Comparison of ENCODE assay signal across 8 cellular contexts in genomic region chr17:3724373-3725077, GRCh38. TPM values are rescaled to one million over a fixed set of nuclear protein-coding genes. Genes with fewer than 3 reads are reported as not detected.
DNase-seq lines count a peak whose midpoint lies in the region; ATAC-seq and TF ChIP-seq lines count a peak whose summit lies in the region.

No MANE protein-coding gene starts in this region.

- H3K36me3 Mint-ChIP-seq in activated CD4-positive, alpha-beta T cell treated with anti-CD3 and anti-CD28 coated beads, Interleukin-2, amount 10 ng/mL, durations not matched to agents 7 days and 5 days (ENCODE audit: low read depth): peaks cover 57% of the 10 kb centered on the region
- peaks cover 31% of the 10 kb centered on the region for H3K36me3 Mint-ChIP-seq in activated B cell treated with CpG ODN at 0.5 μM for 24 hours (ENCODE audit: low read depth)

- no peaks in the 10 kb centered on the region for H3K27me3 Mint-ChIP-seq in activated CD4-positive, alpha-beta T cell treated with anti-CD3 and anti-CD28 coated beads, Interleukin-2, amount 10 ng/mL, durations not matched to agents 7 days and 5 days
- H3K27me3 Mint-ChIP-seq in activated B cell treated with CpG ODN at 0.5 μM for 24 hours: no peaks in the 10 kb centered on the region

- no peak for DNase-seq in activated CD4-positive, alpha-beta T cell treated with anti-CD3 and anti-CD28 coated beads, Interleukin-2, amount 10 ng/mL, durations not matched to agents 7 days and 5 days
- DNase-seq in activated CD4-positive, alpha-beta T cell treated with anti-CD3 and anti-CD28 coated beads, Interleukin-2, amount 50 U/mL, for 1 hour: no peak
- DNase-seq in activated B cell treated with CpG ODN at 0.5 μM for 24 hours: no peak
- DNase-seq in thoracic aorta (ENCODE audit: low spot score): no peak

- peak overlapping the region; percentile 84 for H3K27ac Mint-ChIP-seq in activated CD4-positive, alpha-beta T cell treated with anti-CD3 and anti-CD28 coated beads, Interleukin-2, amount 10 ng/mL, durations not matched to agents 7 days and 5 days
- H3K27ac Mint-ChIP-seq in activated B cell treated with CpG ODN at 0.5 μM for 24 hours: peak overlapping the region; percentile 35

- H3K27ac ChIP-seq in iPS-20b (ENCODE audit: low read length) (peak overlapping the region; percentile 23), thoracic aorta (no peak overlapping the region)

- H3K36me3 ChIP-seq in iPS-20b (ENCODE audit: insufficient read depth, low read depth, low read length) (peaks cover 42% of the 10 kb centered on the region), thoracic aorta (no peaks in the 10 kb centered on the region)

- TF ChIP-seq CTCF in activated B cell treated with CpG ODN at 0.5 μM for 24 hours (IDR thresholded peaks at IDR 0.05): no peak
- no peak for TF ChIP-seq CTCF in thoracic aorta (IDR thresholded peaks at IDR 0.05)

- H3K4me3 ChIP-seq in iPS-20b (ENCODE audit: low read length) (peak overlapping the region; percentile 96), thoracic aorta (peak overlapping the region; percentile 80)

- intact Hi-C loops in activated B cell treated with CpG ODN at 0.5 μM for 24 hours (cut with micrococcal nuclease): no loop called here

- H3K9me3 ChIP-seq in iPS-20b (ENCODE audit: insufficient read depth, low read depth, low read length): no peaks in the 10 kb centered on the region
- H3K9me3 ChIP-seq in thoracic aorta: no peaks in the 10 kb centered on the region

- CTCF ChIA-PET in activated CD4-positive, alpha-beta T cell treated with anti-CD3 and anti-CD28 coated beads, Interleukin-2, amount 10 ng/mL, durations not matched to agents 7 days and 5 days (lab: Charles Lee): interaction anchor here (0.8 to 3.1 kb wide), 9 partner anchors 12 to 169 kb away, joined by 3 to 31 read pairs (median 5); partner anchors contain the start of genes CAMKK1 and NCBP3
- CTCF ChIA-PET in activated B cell treated with CpG ODN at 0.5 μM for 24 hours (lab: Charles Lee): interaction anchor here (1.7 to 2.4 kb wide), 2 partner anchors 8 to 13 kb away, joined by 6 to 10 read pairs; no protein-coding TSS in a partner anchor

- H3K4me1 ChIP-seq in iPS-20b (ENCODE audit: insufficient read depth, low read length): peaks cover 7% of the 10 kb centered on the region
- peaks cover 22 to 39% of the 10 kb centered on the region in 2 donors for H3K4me1 ChIP-seq in thoracic aorta (ENCODE audit: control insufficient read depth in 1 of 2, low read depth in 2 of 2)

- H3K9me3 Mint-ChIP-seq in activated CD4-positive, alpha-beta T cell treated with anti-CD3 and anti-CD28 coated beads, Interleukin-2, amount 10 ng/mL, durations not matched to agents 7 days and 5 days: no peaks in the 10 kb centered on the region
- H3K9me3 Mint-ChIP-seq in activated B cell treated with CpG ODN at 0.5 μM for 24 hours: no peaks in the 10 kb centered on the region

- peaks cover 65% of the 10 kb centered on the region for H3K4me1 Mint-ChIP-seq in activated CD4-positive, alpha-beta T cell treated with anti-CD3 and anti-CD28 coated beads, Interleukin-2, amount 10 ng/mL, durations not matched to agents 7 days and 5 days
- H3K4me1 Mint-ChIP-seq in activated B cell treated with CpG ODN at 0.5 μM for 24 hours: peaks cover 72% of the 10 kb centered on the region

- peak overlapping the region; percentile 95 for H3K4me3 Mint-ChIP-seq in activated CD4-positive, alpha-beta T cell treated with anti-CD3 and anti-CD28 coated beads, Interleukin-2, amount 10 ng/mL, durations not matched to agents 7 days and 5 days
- H3K4me3 Mint-ChIP-seq in activated B cell treated with CpG ODN at 0.5 μM for 24 hours: peak overlapping the region; percentile 92

- H3K27me3 ChIP-seq in iPS-20b (ENCODE audit: insufficient read depth, low read length) (no peaks in the 10 kb centered on the region), thoracic aorta (replicated peaks; ENCODE audit: insufficient read depth) (no peaks in the 10 kb centered on the region)

- ATAC-seq in activated B cell treated with CpG ODN at 0.5 μM for 24 hours (ENCODE audit: low read depth): no peak
- no peak for ATAC-seq in thoracic aorta (ENCODE audit: insufficient number of reproducible peaks, low FRiP score, low read depth)
- ATAC-seq in GM21390 (IDR thresholded peaks at IDR 0.05; ENCODE audit: unreplicated experiment): no peak
- ATAC-seq in HG03097 (IDR thresholded peaks at IDR 0.05; ENCODE audit: low FRiP score, unreplicated experiment): no peak
- no peak for ATAC-seq in GM18873 (IDR thresholded peaks at IDR 0.05; ENCODE audit: low FRiP score, unreplicated experiment)

- peak overlapping the region; percentile 91 for H3K9ac ChIP-seq in iPS-20b (ENCODE audit: low read depth, low read length)

- POLR2A ChIA-PET in activated CD4-positive, alpha-beta T cell treated with anti-CD3 and anti-CD28 coated beads, Interleukin-2, amount 10 ng/mL, durations not matched to agents 7 days and 5 days (lab: Charles Lee): interaction anchor here (1.7 kb wide), 1 partner anchor 14 kb away, joined by 5 read pairs; no protein-coding TSS in a partner anchor
- POLR2A ChIA-PET in activated B cell treated with CpG ODN at 0.5 μM for 24 hours (lab: Charles Lee): interaction anchor here (1.0 to 5.7 kb wide), 7 partner anchors 12 to 72 kb away, joined by 3 to 112 read pairs (median 11); partner anchors contain the start of gene P2RX5

RNA-seq across cellular contexts. Expression of gene HASPIN, which starts 0.8 kb away (rescaled TPM):
- 10 to 100 TPM; 27.6 to 31.2 TPM for total RNA-seq in activated CD4-positive, alpha-beta T cell treated with anti-CD3 and anti-CD28 coated beads, Interleukin-2, amount 10 ng/mL, durations not matched to agents 7 days and 5 days
- 6.4 and 6.7 TPM in 2 replicates for total RNA-seq in activated B cell treated with CpG ODN at 0.5 μM for 24 hours
- total RNA-seq in thoracic aorta: under 1 TPM in 1 of 2 donors, not detected in 1; 0.41 TPM

RNA-seq across cellular contexts. Expression of gene P2RX5, which starts 28.6 kb away (rescaled TPM):
- total RNA-seq in activated CD4-positive, alpha-beta T cell treated with anti-CD3 and anti-CD28 coated beads, Interleukin-2, amount 10 ng/mL, durations not matched to agents 7 days and 5 days: 10 to 100 TPM; 33.6 to 39.4 TPM
- 295 and 349 TPM in 2 replicates for total RNA-seq in activated B cell treated with CpG ODN at 0.5 μM for 24 hours
- total RNA-seq in thoracic aorta: 1 to 10 TPM in 1 of 2 donors, not detected in 1; 2.3 TPM

RNA-seq across cellular contexts. Expression of gene EMC6, which starts 55.9 kb away (rescaled TPM):
- 10 to 100 TPM; 34.8 to 37.3 TPM for total RNA-seq in activated CD4-positive, alpha-beta T cell treated with anti-CD3 and anti-CD28 coated beads, Interleukin-2, amount 10 ng/mL, durations not matched to agents 7 days and 5 days
- total RNA-seq in activated B cell treated with CpG ODN at 0.5 μM for 24 hours (33.8 and 38.0 TPM in 2 replicates), thoracic aorta (10 to 100 TPM; 10.8 to 17.6 TPM)

RNA-seq across cellular contexts. Expression of gene TAX1BP3, which starts 56.1 kb away (rescaled TPM):
- total RNA-seq in activated CD4-positive, alpha-beta T cell treated with anti-CD3 and anti-CD28 coated beads, Interleukin-2, amount 10 ng/mL, durations not matched to agents 7 days and 5 days: 10 to 100 TPM; 17.4 to 18.4 TPM
- 15.1 and 16.4 TPM in 2 replicates for total RNA-seq in activated B cell treated with CpG ODN at 0.5 μM for 24 hours
- total RNA-seq in thoracic aorta: 100 to 1,000 TPM; 127 to 243 TPM

Comparison
In these comparisons a context has a peak if more than half of its experiments do, and no peak if none do; other contexts are left out.
1. RNA of gene P2RX5, which starts 28.6 kb away (total RNA-seq): 295 to 349 TPM in activated B cell treated with CpG ODN at 0.5 μM for 24 hours and 33.6 to 39.4 TPM in activated CD4-positive, alpha-beta T cell treated with anti-CD3 and anti-CD28 coated beads, Interleukin-2, amount 10 ng/mL, durations not matched to agents 7 days and 5 days; 2.3 TPM in thoracic aorta; every median in the first group is over 10 times any median in the second.